2 cellular contexts compared by ENCODE assay signal in the genomic region with DNA sequence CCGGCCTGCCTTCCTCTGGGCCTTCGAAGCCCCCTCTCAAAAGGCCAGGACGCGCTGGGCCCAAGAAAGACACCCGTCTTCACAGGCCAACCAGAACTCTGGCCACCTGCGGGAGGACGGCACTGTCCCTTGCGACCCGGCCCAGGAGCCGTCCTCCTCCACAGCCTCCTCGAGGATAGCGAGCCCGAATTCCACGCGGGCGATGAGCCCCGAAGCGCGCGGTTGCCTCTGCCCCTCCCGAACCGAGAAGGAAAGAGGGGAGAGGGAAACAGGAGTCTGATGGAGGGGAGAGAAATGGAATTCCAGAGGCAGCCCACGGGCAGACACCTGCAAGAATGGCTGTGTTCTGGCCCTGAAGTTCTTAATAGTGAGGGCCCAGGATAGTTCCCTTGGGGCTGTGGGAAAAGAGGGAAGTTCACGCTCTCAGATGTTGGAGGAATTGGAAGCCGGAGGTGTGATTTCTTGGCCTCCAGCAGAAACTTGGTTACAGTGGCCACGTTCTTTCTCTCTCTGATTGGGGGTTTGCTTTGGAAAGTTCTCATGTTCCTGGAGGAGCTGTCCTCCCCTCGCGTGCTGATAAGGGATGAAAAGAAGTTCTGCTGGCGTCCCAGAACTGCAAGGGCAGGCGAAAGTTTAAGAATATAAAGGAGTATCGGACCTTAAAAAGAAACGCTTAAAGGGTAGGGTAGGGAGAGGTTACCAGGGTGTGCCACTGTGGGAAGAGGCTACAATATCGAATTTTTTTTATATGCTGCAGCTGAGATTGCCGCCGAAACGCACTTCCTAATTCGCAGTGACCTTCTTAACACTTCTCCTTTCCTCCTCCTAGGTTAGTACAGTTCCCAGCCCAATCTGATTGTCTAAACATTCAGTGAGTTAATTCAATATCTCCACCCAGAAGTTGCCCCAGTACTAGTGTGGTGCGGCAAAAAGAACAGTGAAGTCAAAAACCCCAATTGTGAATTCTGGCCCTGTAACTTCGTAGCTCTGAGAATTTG.
TF ChIP-seq lines count a peak whose summit lies in the region.

No MANE protein-coding gene starts in this region.

TF ChIP-seq in SK-N-SH, 30 proteins besides CTCF, POLR2A, EP300 and RAD21 (continued from another document):
- TF ChIP-seq ZBTB33 (IDR thresholded peaks at IDR 0.05; ENCODE audit: borderline replicate concordance, low read depth) (no peak), NRF1 (IDR thresholded peaks at IDR 0.05; ENCODE audit: low read depth, low read length) (no peak), FOXM1 (IDR thresholded peaks at IDR 0.05; ENCODE audit: low read depth) (no peak), EZH2phosphoT487 (IDR thresholded peaks at IDR 0.05; ENCODE audit: borderline replicate concordance, low read depth) (no peak), SIN3A (IDR thresholded peaks at IDR 0.05; ENCODE audit: borderline replicate concordance, low read depth, low read length) (no peak), FOSL2 (IDR thresholded peaks at IDR 0.05; ENCODE audit: borderline replicate concordance, low read depth) (no peak)
TF ChIP-seq in SK-N-SH: peak in this region for 0.

TF ChIP-seq in SK-N-SH treated with all-trans-retinoic acid at 6 μM for 48 hours, 23 proteins besides CTCF, POLR2A, EP300 and RAD21 (continued from another document):
- TF ChIP-seq, protein P1, sequence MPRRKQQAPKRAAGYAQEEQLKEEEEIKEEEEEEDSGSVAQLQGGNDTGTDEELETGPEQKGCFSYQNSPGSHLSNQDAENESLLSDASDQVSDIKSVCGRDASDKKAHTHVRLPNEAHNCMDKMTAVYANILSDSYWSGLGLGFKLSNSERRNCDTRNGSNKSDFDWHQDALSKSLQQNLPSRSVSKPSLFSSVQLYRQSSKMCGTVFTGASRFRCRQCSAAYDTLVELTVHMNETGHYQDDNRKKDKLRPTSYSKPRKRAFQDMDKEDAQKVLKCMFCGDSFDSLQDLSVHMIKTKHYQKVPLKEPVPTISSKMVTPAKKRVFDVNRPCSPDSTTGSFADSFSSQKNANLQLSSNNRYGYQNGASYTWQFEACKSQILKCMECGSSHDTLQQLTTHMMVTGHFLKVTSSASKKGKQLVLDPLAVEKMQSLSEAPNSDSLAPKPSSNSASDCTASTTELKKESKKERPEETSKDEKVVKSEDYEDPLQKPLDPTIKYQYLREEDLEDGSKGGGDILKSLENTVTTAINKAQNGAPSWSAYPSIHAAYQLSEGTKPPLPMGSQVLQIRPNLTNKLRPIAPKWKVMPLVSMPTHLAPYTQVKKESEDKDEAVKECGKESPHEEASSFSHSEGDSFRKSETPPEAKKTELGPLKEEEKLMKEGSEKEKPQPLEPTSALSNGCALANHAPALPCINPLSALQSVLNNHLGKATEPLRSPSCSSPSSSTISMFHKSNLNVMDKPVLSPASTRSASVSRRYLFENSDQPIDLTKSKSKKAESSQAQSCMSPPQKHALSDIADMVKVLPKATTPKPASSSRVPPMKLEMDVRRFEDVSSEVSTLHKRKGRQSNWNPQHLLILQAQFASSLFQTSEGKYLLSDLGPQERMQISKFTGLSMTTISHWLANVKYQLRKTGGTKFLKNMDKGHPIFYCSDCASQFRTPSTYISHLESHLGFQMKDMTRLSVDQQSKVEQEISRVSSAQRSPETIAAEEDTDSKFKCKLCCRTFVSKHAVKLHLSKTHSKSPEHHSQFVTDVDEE (CRISPR knock-in tag; IDR thresholded peaks at IDR 0.05) = no peak
- TF ChIP-seq ZFP30 (CRISPR knock-in tag; IDR thresholded peaks at IDR 0.05) = no peak
- TF ChIP-seq, protein P2, sequence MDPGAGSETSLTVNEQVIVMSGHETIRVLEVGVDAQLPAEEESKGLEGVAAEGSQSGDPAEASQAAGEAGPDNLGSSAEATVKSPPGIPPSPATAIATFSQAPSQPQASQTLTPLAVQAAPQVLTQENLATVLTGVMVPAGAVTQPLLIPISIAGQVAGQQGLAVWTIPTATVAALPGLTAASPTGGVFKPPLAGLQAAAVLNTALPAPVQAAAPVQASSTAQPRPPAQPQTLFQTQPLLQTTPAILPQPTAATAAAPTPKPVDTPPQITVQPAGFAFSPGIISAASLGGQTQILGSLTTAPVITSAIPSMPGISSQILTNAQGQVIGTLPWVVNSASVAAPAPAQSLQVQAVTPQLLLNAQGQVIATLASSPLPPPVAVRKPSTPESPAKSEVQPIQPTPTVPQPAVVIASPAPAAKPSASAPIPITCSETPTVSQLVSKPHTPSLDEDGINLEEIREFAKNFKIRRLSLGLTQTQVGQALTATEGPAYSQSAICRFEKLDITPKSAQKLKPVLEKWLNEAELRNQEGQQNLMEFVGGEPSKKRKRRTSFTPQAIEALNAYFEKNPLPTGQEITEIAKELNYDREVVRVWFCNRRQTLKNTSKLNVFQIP (CRISPR knock-in tag; IDR thresholded peaks at IDR 0.05; ENCODE audit: borderline replicate concordance, low read depth) = no peak
- TF ChIP-seq, protein P3, sequence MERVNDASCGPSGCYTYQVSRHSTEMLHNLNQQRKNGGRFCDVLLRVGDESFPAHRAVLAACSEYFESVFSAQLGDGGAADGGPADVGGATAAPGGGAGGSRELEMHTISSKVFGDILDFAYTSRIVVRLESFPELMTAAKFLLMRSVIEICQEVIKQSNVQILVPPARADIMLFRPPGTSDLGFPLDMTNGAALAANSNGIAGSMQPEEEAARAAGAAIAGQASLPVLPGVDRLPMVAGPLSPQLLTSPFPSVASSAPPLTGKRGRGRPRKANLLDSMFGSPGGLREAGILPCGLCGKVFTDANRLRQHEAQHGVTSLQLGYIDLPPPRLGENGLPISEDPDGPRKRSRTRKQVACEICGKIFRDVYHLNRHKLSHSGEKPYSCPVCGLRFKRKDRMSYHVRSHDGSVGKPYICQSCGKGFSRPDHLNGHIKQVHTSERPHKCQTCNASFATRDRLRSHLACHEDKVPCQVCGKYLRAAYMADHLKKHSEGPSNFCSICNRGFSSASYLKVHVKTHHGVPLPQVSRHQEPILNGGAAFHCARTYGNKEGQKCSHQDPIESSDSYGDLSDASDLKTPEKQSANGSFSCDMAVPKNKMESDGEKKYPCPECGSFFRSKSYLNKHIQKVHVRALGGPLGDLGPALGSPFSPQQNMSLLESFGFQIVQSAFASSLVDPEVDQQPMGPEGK (CRISPR knock-in tag; IDR thresholded peaks at IDR 0.05; ENCODE audit: borderline replicate concordance) = no peak
- TF ChIP-seq ZNF70 (CRISPR knock-in tag; IDR thresholded peaks at IDR 0.05) = no peak
